In the genomic region with DNA sequence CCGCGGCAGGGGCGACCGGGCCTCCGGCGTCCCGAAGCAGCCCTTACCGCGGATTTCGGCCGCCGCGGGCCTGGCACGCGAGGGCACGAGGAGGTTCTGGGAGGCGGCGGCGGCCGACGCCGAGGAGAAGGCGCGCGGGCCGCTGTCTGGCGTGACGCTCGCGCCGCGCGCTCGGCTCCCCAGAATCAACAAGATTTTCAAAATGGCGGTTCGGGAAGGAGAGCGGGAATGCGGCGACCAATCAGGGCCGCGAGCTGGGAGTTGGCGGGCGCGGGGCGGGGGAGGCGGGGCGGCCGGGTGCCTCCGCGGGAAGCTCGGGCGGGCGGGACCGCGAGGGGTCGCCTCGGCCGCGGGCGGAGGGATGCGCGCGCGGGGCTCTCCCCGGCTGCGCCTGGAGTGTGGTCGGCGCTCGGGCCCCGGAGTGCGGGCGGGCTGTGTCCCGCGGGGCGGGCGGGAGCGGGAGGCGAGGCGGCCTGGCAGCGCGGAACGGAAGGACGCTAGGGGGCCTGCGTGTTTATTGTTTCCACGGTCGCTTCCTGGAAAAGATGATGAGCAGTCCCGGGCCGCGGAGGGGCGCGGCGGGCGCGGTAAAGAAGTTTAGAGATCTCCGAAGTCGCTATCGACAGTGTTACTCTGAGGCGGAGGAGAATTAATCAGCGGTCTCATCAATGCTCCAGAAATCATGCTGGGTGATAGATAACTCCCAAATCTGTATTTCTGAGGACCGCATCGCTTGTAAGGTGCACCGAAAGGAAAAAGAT, we compare ENCODE assay signal across 1 cellular context.
TF ChIP-seq lines count a peak whose summit lies in the region.

A gene with protein sequence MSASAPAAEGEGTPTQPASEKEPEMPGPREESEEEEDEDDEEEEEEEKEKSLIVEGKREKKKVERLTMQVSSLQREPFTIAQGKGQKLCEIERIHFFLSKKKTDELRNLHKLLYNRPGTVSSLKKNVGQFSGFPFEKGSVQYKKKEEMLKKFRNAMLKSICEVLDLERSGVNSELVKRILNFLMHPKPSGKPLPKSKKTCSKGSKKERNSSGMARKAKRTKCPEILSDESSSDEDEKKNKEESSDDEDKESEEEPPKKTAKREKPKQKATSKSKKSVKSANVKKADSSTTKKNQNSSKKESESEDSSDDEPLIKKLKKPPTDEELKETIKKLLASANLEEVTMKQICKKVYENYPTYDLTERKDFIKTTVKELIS (minus strand): TSS at position 193 of the 761 bp plus-strand sequence. CDS start 543 bp downstream, outside the sequence.

TF ChIP-seq in HepG2, 621 proteins besides CTCF, POLR2A, EP300 and RAD21 (continued from another document and continues in another):
- TF ChIP-seq, protein P1, sequence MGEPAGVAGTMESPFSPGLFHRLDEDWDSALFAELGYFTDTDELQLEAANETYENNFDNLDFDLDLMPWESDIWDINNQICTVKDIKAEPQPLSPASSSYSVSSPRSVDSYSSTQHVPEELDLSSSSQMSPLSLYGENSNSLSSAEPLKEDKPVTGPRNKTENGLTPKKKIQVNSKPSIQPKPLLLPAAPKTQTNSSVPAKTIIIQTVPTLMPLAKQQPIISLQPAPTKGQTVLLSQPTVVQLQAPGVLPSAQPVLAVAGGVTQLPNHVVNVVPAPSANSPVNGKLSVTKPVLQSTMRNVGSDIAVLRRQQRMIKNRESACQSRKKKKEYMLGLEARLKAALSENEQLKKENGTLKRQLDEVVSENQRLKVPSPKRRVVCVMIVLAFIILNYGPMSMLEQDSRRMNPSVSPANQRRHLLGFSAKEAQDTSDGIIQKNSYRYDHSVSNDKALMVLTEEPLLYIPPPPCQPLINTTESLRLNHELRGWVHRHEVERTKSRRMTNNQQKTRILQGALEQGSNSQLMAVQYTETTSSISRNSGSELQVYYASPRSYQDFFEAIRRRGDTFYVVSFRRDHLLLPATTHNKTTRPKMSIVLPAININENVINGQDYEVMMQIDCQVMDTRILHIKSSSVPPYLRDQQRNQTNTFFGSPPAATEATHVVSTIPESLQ (CRISPR knock-in tag; conservative IDR thresholded peaks at IDR 0.05) = no peak
- TF ChIP-seq ZNF567 (CRISPR knock-in tag; IDR thresholded peaks at IDR 0.05; ENCODE audit: borderline replicate concordance) (no peak), ATF1 (CRISPR knock-in tag; IDR thresholded peaks at IDR 0.05) (no peak), ZNF230 (CRISPR knock-in tag; IDR thresholded peaks at IDR 0.05) (no peak), JUND (CRISPR knock-in tag; IDR thresholded peaks at IDR 0.05) (0 out of 2 replicates have a peak, but pooled peaks have one; percentile 36), ZNF552 (CRISPR knock-in tag; IDR thresholded peaks at IDR 0.05; ENCODE audit: borderline replicate concordance) (no peak), ZNF616 (CRISPR knock-in tag; IDR thresholded peaks at IDR 0.05; ENCODE audit: low read depth) (peak; percentile 70), SPEN (CRISPR knock-in tag; IDR thresholded peaks at IDR 0.05; ENCODE audit: low read depth) (peak; percentile 71; the same call in 1 of the 2 replicates), ARID5B (CRISPR knock-in tag; IDR thresholded peaks at IDR 0.05) (no peak), GTF3A (CRISPR knock-in tag; conservative IDR thresholded peaks at IDR 0.05) (no peak), ZC3H13 (CRISPR knock-in tag; IDR thresholded peaks at IDR 0.05) (peak; percentile 50; the same call in 1 of the 2 replicates), WIZ (CRISPR knock-in tag; IDR thresholded peaks at IDR 0.05) (no peak), ETV5 (CRISPR knock-in tag; IDR thresholded peaks at IDR 0.05; ENCODE audit: borderline replicate concordance) (peak; percentile 63; the same call in 1 of the 2 replicates), ZFP62 (CRISPR knock-in tag; IDR thresholded peaks at IDR 0.05) (no peak), NR0B2 (CRISPR knock-in tag; IDR thresholded peaks at IDR 0.05) (peak; percentile 81), ISX (CRISPR knock-in tag; conservative IDR thresholded peaks at IDR 0.05) (no peak), HIVEP1 (CRISPR knock-in tag; IDR thresholded peaks at IDR 0.05) (no peak), ZNF660 (CRISPR knock-in tag; IDR thresholded peaks at IDR 0.05; ENCODE audit: borderline replicate concordance, low read depth) (no peak), PCBP1 (IDR thresholded peaks at IDR 0.05; ENCODE audit: borderline replicate concordance, low read depth, low read length) (no peak), REXO4 (CRISPR knock-in tag; IDR thresholded peaks at IDR 0.05; ENCODE audit: borderline replicate concordance) (no peak), IRX3 (CRISPR knock-in tag; IDR thresholded peaks at IDR 0.05; ENCODE audit: borderline replicate concordance, low read depth) (peak; percentile 75; the same call in 1 of the 2 replicates), ZNF773 (CRISPR knock-in tag; IDR thresholded peaks at IDR 0.05; ENCODE audit: borderline replicate concordance) (no peak), ZNF121 (CRISPR knock-in tag; IDR thresholded peaks at IDR 0.05) (no peak), ZNF780A (CRISPR knock-in tag; IDR thresholded peaks at IDR 0.05) (no peak), NCOA1 (CRISPR knock-in tag; IDR thresholded peaks at IDR 0.05) (0 out of 2 replicates have a peak, but pooled peaks have one; percentile 65)
- TF ChIP-seq, protein P2, sequence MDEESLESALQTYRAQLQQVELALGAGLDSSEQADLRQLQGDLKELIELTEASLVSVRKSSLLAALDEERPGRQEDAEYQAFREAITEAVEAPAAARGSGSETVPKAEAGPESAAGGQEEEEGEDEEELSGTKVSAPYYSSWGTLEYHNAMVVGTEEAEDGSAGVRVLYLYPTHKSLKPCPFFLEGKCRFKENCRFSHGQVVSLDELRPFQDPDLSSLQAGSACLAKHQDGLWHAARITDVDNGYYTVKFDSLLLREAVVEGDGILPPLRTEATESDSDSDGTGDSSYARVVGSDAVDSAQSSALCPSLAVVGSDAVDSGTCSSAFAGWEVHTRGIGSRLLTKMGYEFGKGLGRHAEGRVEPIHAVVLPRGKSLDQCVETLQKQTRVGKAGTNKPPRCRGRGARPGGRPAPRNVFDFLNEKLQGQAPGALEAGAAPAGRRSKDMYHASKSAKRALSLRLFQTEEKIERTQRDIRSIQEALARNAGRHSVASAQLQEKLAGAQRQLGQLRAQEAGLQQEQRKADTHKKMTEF (CRISPR knock-in tag; IDR thresholded peaks at IDR 0.05) = peak; percentile 32; the same call in 1 of the 2 replicates
- TF ChIP-seq, protein P3, sequence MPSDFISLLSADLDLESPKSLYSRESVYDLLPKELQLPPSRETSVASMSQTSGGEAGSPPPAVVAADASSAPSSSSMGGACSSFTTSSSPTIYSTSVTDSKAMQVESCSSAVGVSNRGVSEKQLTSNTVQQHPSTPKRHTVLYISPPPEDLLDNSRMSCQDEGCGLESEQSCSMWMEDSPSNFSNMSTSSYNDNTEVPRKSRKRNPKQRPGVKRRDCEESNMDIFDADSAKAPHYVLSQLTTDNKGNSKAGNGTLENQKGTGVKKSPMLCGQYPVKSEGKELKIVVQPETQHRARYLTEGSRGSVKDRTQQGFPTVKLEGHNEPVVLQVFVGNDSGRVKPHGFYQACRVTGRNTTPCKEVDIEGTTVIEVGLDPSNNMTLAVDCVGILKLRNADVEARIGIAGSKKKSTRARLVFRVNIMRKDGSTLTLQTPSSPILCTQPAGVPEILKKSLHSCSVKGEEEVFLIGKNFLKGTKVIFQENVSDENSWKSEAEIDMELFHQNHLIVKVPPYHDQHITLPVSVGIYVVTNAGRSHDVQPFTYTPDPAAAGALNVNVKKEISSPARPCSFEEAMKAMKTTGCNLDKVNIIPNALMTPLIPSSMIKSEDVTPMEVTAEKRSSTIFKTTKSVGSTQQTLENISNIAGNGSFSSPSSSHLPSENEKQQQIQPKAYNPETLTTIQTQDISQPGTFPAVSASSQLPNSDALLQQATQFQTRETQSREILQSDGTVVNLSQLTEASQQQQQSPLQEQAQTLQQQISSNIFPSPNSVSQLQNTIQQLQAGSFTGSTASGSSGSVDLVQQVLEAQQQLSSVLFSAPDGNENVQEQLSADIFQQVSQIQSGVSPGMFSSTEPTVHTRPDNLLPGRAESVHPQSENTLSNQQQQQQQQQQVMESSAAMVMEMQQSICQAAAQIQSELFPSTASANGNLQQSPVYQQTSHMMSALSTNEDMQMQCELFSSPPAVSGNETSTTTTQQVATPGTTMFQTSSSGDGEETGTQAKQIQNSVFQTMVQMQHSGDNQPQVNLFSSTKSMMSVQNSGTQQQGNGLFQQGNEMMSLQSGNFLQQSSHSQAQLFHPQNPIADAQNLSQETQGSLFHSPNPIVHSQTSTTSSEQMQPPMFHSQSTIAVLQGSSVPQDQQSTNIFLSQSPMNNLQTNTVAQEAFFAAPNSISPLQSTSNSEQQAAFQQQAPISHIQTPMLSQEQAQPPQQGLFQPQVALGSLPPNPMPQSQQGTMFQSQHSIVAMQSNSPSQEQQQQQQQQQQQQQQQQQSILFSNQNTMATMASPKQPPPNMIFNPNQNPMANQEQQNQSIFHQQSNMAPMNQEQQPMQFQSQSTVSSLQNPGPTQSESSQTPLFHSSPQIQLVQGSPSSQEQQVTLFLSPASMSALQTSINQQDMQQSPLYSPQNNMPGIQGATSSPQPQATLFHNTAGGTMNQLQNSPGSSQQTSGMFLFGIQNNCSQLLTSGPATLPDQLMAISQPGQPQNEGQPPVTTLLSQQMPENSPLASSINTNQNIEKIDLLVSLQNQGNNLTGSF (CRISPR knock-in tag; IDR thresholded peaks at IDR 0.05) = no peak
- TF ChIP-seq, protein P4, sequence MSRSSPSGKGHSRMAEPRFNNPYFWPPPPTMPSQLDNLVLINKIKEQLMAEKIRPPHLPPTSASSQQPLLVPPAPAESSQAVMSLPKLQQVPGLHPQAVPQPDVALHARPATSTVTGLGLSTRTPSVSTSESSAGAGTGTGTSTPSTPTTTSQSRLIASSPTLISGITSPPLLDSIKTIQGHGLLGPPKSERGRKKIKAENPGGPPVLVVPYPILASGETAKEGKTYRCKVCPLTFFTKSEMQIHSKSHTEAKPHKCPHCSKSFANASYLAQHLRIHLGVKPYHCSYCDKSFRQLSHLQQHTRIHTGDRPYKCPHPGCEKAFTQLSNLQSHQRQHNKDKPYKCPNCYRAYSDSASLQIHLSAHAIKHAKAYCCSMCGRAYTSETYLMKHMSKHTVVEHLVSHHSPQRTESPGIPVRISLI (CRISPR knock-in tag; IDR thresholded peaks at IDR 0.05; ENCODE audit: borderline replicate concordance) = no peak
- TF ChIP-seq, protein P5, sequence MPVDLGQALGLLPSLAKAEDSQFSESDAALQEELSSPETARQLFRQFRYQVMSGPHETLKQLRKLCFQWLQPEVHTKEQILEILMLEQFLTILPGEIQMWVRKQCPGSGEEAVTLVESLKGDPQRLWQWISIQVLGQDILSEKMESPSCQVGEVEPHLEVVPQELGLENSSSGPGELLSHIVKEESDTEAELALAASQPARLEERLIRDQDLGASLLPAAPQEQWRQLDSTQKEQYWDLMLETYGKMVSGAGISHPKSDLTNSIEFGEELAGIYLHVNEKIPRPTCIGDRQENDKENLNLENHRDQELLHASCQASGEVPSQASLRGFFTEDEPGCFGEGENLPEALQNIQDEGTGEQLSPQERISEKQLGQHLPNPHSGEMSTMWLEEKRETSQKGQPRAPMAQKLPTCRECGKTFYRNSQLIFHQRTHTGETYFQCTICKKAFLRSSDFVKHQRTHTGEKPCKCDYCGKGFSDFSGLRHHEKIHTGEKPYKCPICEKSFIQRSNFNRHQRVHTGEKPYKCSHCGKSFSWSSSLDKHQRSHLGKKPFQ (CRISPR knock-in tag; IDR thresholded peaks at IDR 0.05; ENCODE audit: insufficient replicate concordance) = no peak
